In genomic region chrX:24308803-24309202, GRCh38 we compare ENCODE assay signal across 9 cellular contexts. TPM values are rescaled to one million over a fixed set of nuclear protein-coding genes. Genes with fewer than 3 reads are reported as not detected.
"Had no signal": no experiment of that assay in that cellular context is flagged by ENCODE, and none has a peak within 500 bp of the region (broad histone marks: within the 10 kb centered on the region; RNA-seq: fewer than 3 reads in every experiment).

No MANE protein-coding gene starts in this region.

RNA-seq across cellular contexts. Expression of gene SUPT20HL2, which starts 5.1 kb away (rescaled TPM):
- total RNA-seq: activated CD4-positive, alpha-beta memory T cell treated with anti-CD3 and anti-CD28 coated beads for 36 hours; activated CD4-positive, alpha-beta T cell treated with anti-CD3 and anti-CD28 coated beads, Interleukin-2, amount 10 ng/mL, durations not matched to agents 7 days and 5 days; aorta; body of pancreas; LHCN-M2; PC-3; SJSA1; T-helper 1 cell treated with Interleukin-12 subunit alpha and Interleukin-12 subunit beta and Interleukin-4 antibody, amounts not matched to agents 30 ng/mL and 1 ng/mL, for 36 hours had no signal
- polyA plus RNA-seq: aorta had no signal

RNA-seq across cellular contexts. Expression of gene SUPT20HL1, which starts 51.6 kb away (rescaled TPM):
- total RNA-seq: activated CD4-positive, alpha-beta memory T cell treated with anti-CD3 and anti-CD28 coated beads for 36 hours; activated CD4-positive, alpha-beta T cell treated with anti-CD3 and anti-CD28 coated beads, Interleukin-2, amount 10 ng/mL, durations not matched to agents 7 days and 5 days; LHCN-M2; M059J; PC-3; SJSA1; T-helper 1 cell treated with Interleukin-12 subunit alpha and Interleukin-12 subunit beta and Interleukin-4 antibody, amounts not matched to agents 30 ng/mL and 1 ng/mL, for 36 hours had no signal
- polyA plus RNA-seq: aorta had no signal
